In the genomic region with DNA sequence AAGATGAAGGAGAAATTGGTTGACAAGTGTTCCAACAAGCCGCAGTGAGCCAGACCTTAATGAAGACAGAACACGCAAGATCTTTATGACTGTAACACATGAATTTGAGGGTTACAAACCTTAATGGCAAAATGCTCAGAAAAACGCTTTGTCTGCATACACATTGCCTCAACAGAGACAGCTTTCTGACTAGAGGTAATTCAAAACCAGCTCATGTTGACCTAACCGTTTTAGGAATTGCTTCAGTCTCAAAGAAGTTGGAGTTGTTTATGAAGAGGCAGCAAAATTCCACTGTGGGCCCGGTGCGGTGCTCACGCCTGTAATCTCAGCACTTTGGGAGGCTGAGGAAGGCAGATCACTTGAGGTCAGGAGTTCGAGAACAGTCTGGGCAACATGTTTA, we compare ENCODE assay signal across 1 cellular context.
A peak's percentile ranks its signal among the peaks of the same experiment; 100 is the strongest.
TF ChIP-seq lines count a peak whose summit lies in the region.

No MANE protein-coding gene starts in this region.

TF ChIP-seq in HepG2, 621 proteins besides CTCF, POLR2A, EP300 and RAD21:
- TF ChIP-seq SP5 (CRISPR knock-in tag; IDR thresholded peaks at IDR 0.05; ENCODE audit: borderline replicate concordance, low read depth) (no peak), FOXA3 (CRISPR knock-in tag; IDR thresholded peaks at IDR 0.05) (peak; percentile 56), ZNF775 (CRISPR knock-in tag; IDR thresholded peaks at IDR 0.05; ENCODE audit: borderline replicate concordance) (no peak), ZNF850 (CRISPR knock-in tag; conservative IDR thresholded peaks at IDR 0.05) (no peak), SOX5 (CRISPR knock-in tag; IDR thresholded peaks at IDR 0.05; ENCODE audit: borderline replicate concordance) (0 out of 2 replicates have a peak, but pooled peaks have one; percentile 14), ZNF343 (CRISPR knock-in tag; IDR thresholded peaks at IDR 0.05) (0 out of 2 replicates have a peak, but pooled peaks have one; percentile 80), ELF3 (CRISPR knock-in tag; IDR thresholded peaks at IDR 0.05) (no peak), ZFX (CRISPR knock-in tag; IDR thresholded peaks at IDR 0.05; ENCODE audit: low read depth) (0 out of 2 replicates have a peak, but pooled peaks have one; percentile 31), TAF1 (CRISPR knock-in tag; IDR thresholded peaks at IDR 0.05) (no peak), FOXA1 (IDR thresholded peaks at IDR 0.05) (no peak), FOXA1 (CRISPR knock-in tag; IDR thresholded peaks at IDR 0.05) (peak; percentile 68), THYN1 (CRISPR knock-in tag; IDR thresholded peaks at IDR 0.05; ENCODE audit: borderline replicate concordance, low read depth) (no peak), SRSF1 (optimal IDR thresholded peaks at IDR 0.05; ENCODE audit: low read depth, low read length) (no peak), PHF21A (CRISPR knock-in tag; IDR thresholded peaks at IDR 0.05) (no peak), NKX3-1 (CRISPR knock-in tag; IDR thresholded peaks at IDR 0.05) (no peak), DPF2 (CRISPR knock-in tag; IDR thresholded peaks at IDR 0.05; ENCODE audit: borderline replicate concordance, low read depth) (no peak), ZNF766 (CRISPR knock-in tag; IDR thresholded peaks at IDR 0.05; ENCODE audit: borderline replicate concordance) (no peak), ADNP (CRISPR knock-in tag; IDR thresholded peaks at IDR 0.05) (no peak), SOX13 (IDR thresholded peaks at IDR 0.05) (no peak), SOX13 (CRISPR knock-in tag; conservative IDR thresholded peaks at IDR 0.05 in 1 of 2, IDR thresholded peaks at IDR 0.05 in 1 of 2) (peak in 1 of 2 experiments; percentile 29; a peak in 1 of 4 replicates), FOXK1 (CRISPR knock-in tag; IDR thresholded peaks at IDR 0.05; ENCODE audit: borderline replicate concordance, low read depth) (0 out of 2 replicates have a peak, but pooled peaks have one; percentile 25), NFATC3 (CRISPR knock-in tag; IDR thresholded peaks at IDR 0.05) (no peak), ZNF629 (CRISPR knock-in tag; conservative IDR thresholded peaks at IDR 0.05) (no peak), NFE2 (CRISPR knock-in tag; IDR thresholded peaks at IDR 0.05) (no peak), HOXD1 (CRISPR knock-in tag; IDR thresholded peaks at IDR 0.05) (no peak), SIX4 (CRISPR knock-in tag; IDR thresholded peaks at IDR 0.05) (peak; percentile 22; the same call in 1 of the 2 replicates), FOSL2 (CRISPR knock-in tag; IDR thresholded peaks at IDR 0.05) (no peak), FOSL1 (CRISPR knock-in tag; IDR thresholded peaks at IDR 0.05; ENCODE audit: borderline replicate concordance) (no peak), ASH2L (IDR thresholded peaks at IDR 0.05; ENCODE audit: insufficient read length, low read depth, low read length) (no peak), SKI (IDR thresholded peaks at IDR 0.05; ENCODE audit: partially characterized antibody) (no peak), ZNF788 (CRISPR knock-in tag; IDR thresholded peaks at IDR 0.05; ENCODE audit: borderline replicate concordance) (no peak), ZNF432 (CRISPR knock-in tag; IDR thresholded peaks at IDR 0.05; ENCODE audit: borderline replicate concordance) (no peak), SIX1 (CRISPR knock-in tag; IDR thresholded peaks at IDR 0.05; ENCODE audit: borderline replicate concordance) (peak; percentile 84; the same call in 1 of the 2 replicates), BHLHE40 (IDR thresholded peaks at IDR 0.05; ENCODE audit: low read length) (no peak), TEAD2 (CRISPR knock-in tag; IDR thresholded peaks at IDR 0.05) (no peak), ZNF329 (CRISPR knock-in tag; IDR thresholded peaks at IDR 0.05; ENCODE audit: low read depth) (no peak), RFX1 (IDR thresholded peaks at IDR 0.05) (no peak), ZNF782 (CRISPR knock-in tag; IDR thresholded peaks at IDR 0.05; ENCODE audit: borderline replicate concordance) (no peak), GATA4 (IDR thresholded peaks at IDR 0.05; ENCODE audit: borderline replicate concordance, low read depth) (no peak), ATAD3A (CRISPR knock-in tag; IDR thresholded peaks at IDR 0.05) (no peak), RNF2 (conservative IDR thresholded peaks at IDR 0.05; ENCODE audit: low read depth) (no peak), NR2F2 (IDR thresholded peaks at IDR 0.05; ENCODE audit: borderline replicate concordance, low read depth) (no peak), HNF4G (IDR thresholded peaks at IDR 0.05; ENCODE audit: borderline replicate concordance, low read depth, low read length) (no peak), HNF4G (CRISPR knock-in tag; IDR thresholded peaks at IDR 0.05; ENCODE audit: borderline replicate concordance, low read depth) (no peak), PLRG1 (conservative IDR thresholded peaks at IDR 0.05) (no peak), SALL2 (CRISPR knock-in tag; IDR thresholded peaks at IDR 0.05) (no peak), CHD4 (IDR thresholded peaks at IDR 0.05; ENCODE audit: borderline replicate concordance, low read length) (no peak), KDM6A (CRISPR knock-in tag; IDR thresholded peaks at IDR 0.05; ENCODE audit: low read depth) (0 out of 2 replicates have a peak, but pooled peaks have one; percentile 20), ELF4 (CRISPR knock-in tag; IDR thresholded peaks at IDR 0.05; ENCODE audit: borderline replicate concordance) (no peak)
- TF ChIP-seq, protein P1, sequence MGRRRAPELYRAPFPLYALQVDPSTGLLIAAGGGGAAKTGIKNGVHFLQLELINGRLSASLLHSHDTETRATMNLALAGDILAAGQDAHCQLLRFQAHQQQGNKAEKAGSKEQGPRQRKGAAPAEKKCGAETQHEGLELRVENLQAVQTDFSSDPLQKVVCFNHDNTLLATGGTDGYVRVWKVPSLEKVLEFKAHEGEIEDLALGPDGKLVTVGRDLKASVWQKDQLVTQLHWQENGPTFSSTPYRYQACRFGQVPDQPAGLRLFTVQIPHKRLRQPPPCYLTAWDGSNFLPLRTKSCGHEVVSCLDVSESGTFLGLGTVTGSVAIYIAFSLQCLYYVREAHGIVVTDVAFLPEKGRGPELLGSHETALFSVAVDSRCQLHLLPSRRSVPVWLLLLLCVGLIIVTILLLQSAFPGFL (CRISPR knock-in tag; IDR thresholded peaks at IDR 0.05) = no peak
- TF ChIP-seq, protein P2, sequence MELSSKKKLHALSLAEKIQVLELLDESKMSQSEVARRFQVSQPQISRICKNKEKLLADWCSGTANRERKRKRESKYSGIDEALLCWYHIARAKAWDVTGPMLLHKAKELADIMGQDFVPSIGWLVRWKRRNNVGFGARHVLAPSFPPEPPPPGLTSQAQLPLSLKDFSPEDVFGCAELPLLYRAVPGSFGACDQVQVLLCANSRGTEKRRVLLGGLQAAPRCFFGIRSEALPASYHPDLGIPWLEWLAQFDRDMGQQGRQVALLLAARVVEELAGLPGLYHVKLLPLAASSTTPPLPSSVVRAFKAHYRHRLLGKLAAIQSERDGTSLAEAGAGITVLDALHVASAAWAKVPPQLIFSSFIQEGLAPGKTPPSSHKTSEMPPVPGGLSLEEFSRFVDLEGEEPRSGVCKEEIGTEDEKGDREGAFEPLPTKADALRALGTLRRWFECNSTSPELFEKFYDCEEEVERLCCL (CRISPR knock-in tag; IDR thresholded peaks at IDR 0.05; ENCODE audit: borderline replicate concordance) = no peak
- TF ChIP-seq, protein P3, sequence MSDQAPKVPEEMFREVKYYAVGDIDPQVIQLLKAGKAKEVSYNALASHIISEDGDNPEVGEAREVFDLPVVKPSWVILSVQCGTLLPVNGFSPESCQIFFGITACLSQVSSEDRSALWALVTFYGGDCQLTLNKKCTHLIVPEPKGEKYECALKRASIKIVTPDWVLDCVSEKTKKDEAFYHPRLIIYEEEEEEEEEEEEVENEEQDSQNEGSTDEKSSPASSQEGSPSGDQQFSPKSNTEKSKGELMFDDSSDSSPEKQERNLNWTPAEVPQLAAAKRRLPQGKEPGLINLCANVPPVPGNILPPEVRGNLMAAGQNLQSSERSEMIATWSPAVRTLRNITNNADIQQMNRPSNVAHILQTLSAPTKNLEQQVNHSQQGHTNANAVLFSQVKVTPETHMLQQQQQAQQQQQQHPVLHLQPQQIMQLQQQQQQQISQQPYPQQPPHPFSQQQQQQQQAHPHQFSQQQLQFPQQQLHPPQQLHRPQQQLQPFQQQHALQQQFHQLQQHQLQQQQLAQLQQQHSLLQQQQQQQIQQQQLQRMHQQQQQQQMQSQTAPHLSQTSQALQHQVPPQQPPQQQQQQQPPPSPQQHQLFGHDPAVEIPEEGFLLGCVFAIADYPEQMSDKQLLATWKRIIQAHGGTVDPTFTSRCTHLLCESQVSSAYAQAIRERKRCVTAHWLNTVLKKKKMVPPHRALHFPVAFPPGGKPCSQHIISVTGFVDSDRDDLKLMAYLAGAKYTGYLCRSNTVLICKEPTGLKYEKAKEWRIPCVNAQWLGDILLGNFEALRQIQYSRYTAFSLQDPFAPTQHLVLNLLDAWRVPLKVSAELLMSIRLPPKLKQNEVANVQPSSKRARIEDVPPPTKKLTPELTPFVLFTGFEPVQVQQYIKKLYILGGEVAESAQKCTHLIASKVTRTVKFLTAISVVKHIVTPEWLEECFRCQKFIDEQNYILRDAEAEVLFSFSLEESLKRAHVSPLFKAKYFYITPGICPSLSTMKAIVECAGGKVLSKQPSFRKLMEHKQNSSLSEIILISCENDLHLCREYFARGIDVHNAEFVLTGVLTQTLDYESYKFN (CRISPR knock-in tag; conservative IDR thresholded peaks at IDR 0.05) = 0 out of 2 replicates have a peak, but pooled peaks have one; percentile 26
- TF ChIP-seq, protein P4, sequence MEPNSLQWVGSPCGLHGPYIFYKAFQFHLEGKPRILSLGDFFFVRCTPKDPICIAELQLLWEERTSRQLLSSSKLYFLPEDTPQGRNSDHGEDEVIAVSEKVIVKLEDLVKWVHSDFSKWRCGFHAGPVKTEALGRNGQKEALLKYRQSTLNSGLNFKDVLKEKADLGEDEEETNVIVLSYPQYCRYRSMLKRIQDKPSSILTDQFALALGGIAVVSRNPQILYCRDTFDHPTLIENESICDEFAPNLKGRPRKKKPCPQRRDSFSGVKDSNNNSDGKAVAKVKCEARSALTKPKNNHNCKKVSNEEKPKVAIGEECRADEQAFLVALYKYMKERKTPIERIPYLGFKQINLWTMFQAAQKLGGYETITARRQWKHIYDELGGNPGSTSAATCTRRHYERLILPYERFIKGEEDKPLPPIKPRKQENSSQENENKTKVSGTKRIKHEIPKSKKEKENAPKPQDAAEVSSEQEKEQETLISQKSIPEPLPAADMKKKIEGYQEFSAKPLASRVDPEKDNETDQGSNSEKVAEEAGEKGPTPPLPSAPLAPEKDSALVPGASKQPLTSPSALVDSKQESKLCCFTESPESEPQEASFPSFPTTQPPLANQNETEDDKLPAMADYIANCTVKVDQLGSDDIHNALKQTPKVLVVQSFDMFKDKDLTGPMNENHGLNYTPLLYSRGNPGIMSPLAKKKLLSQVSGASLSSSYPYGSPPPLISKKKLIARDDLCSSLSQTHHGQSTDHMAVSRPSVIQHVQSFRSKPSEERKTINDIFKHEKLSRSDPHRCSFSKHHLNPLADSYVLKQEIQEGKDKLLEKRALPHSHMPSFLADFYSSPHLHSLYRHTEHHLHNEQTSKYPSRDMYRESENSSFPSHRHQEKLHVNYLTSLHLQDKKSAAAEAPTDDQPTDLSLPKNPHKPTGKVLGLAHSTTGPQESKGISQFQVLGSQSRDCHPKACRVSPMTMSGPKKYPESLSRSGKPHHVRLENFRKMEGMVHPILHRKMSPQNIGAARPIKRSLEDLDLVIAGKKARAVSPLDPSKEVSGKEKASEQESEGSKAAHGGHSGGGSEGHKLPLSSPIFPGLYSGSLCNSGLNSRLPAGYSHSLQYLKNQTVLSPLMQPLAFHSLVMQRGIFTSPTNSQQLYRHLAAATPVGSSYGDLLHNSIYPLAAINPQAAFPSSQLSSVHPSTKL (CRISPR knock-in tag; IDR thresholded peaks at IDR 0.05) = peak; percentile 41; the same call in 1 of the 2 replicates
